33 cellular contexts compared by ENCODE assay signal in the genomic region with DNA sequence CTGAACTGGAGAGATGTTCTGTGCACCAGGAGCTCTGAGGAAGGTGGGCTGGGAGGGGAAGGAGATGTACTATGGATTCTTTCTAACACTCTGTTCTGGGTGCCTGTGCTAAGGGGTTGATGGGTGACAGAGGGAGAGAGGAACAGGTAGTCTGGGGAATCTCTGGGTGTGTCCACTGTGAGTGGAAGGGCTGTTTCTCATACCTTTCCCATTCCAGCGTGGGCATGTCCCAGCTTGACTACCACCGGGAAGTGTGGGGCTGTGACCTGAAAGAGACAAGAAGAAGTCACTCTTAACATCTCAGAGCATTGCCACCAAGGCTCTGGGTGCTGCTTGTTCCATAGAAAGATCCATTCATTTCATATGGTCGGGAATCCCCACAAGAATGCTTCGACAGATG.
"Had no signal": no experiment of that assay in that cellular context is flagged by ENCODE, and none has a peak within 500 bp of the region (broad histone marks: within the 10 kb centered on the region; RNA-seq: fewer than 3 reads in every experiment).

No MANE protein-coding gene starts in this region.

- H3K4me1 Mint-ChIP-seq: activated naive CD4-positive, alpha-beta T cell treated with anti-CD3 and anti-CD28 coated beads, Interleukin-2, amount 50 U/mL, for 24 hours had no signal

- H3K4me3 ChIP-seq: ascending aorta had no signal

- H3K27ac Mint-ChIP-seq: activated CD8-positive, alpha-beta T cell treated with anti-CD3 and anti-CD28 coated beads, Interleukin-2, amount 10 ng/mL, durations not matched to agents 7 days and 5 days; activated naive CD4-positive, alpha-beta T cell treated with anti-CD3 and anti-CD28 coated beads, Interleukin-2, amount 50 U/mL, for 24 hours; activated naive CD8-positive, alpha-beta T cell treated with anti-CD3 and anti-CD28 coated beads, Interleukin-2, amount 10 ng/mL, durations not matched to agents 7 days and 5 days; activated T-cell treated with anti-CD3 and anti-CD28 coated beads, Interleukin-2, amount 50 U/mL, for 24 hours; activated T-helper 2 cell treated with anti-CD3 and anti-CD28 coated beads, Interferon-gamma antibody, Interleukin-2, Interleukin-4, amounts not matched to agents 10 μg/mL and 5 μg/mL and 100 μg/mL, durations not matched to agents 14 hours and 24 hours and 36 hours had no signal

- H3K9me3 Mint-ChIP-seq: activated naive CD4-positive, alpha-beta T cell treated with anti-CD3 and anti-CD28 coated beads, Interleukin-2, amount 50 U/mL, for 24 hours; activated T-cell treated with anti-CD3 and anti-CD28 coated beads, Interleukin-2, amount 50 U/mL, for 24 hours had no signal

- H3K27ac ChIP-seq: ascending aorta, VCaP had no signal

- H3K36me3 Mint-ChIP-seq: activated naive CD4-positive, alpha-beta T cell treated with anti-CD3 and anti-CD28 coated beads, Interleukin-2, amount 50 U/mL, for 24 hours; activated naive CD8-positive, alpha-beta T cell treated with anti-CD3 and anti-CD28 coated beads, Interleukin-2, amount 10 ng/mL, durations not matched to agents 7 days and 5 days had no signal

- H3K4me3 Mint-ChIP-seq: activated CD8-positive, alpha-beta T cell treated with anti-CD3 and anti-CD28 coated beads, Interleukin-2, amount 10 ng/mL, durations not matched to agents 7 days and 5 days; activated naive CD4-positive, alpha-beta T cell treated with anti-CD3 and anti-CD28 coated beads, Interleukin-2, amount 50 U/mL, for 24 hours; activated naive CD8-positive, alpha-beta T cell treated with anti-CD3 and anti-CD28 coated beads, Interleukin-2, amount 10 ng/mL, durations not matched to agents 7 days and 5 days; activated T-cell treated with anti-CD3 and anti-CD28 coated beads, Interleukin-2, amount 50 U/mL, for 24 hours had no signal

- H3K4me1 ChIP-seq: ascending aorta had no signal

- H3K27me3 ChIP-seq: ascending aorta had no signal

- H3K36me3 ChIP-seq: ascending aorta had no signal

- DNase-seq: activated CD4-positive, alpha-beta T cell treated with anti-CD3 and anti-CD28 coated beads for 1 hour; activated CD4-positive, alpha-beta T cell treated with anti-CD3 and anti-CD28 coated beads for 48 hours; activated CD4-positive, alpha-beta T cell treated with anti-CD3 and anti-CD28 coated beads, Interleukin-2, amount 50 U/mL, for 4 hours; activated CD4-positive, CD25-positive, alpha-beta regulatory T cell; activated CD8-positive, alpha-beta T cell treated with anti-CD3 and anti-CD28 coated beads, Interleukin-2, amount 10 ng/mL, durations not matched to agents 7 days and 5 days; activated gamma-delta T cell; activated naive CD4-positive, alpha-beta T cell treated with Interleukin-2 at 50 U/mL for 16 hours; activated naive CD8-positive, alpha-beta T cell treated with anti-CD3 and anti-CD28 coated beads, Interleukin-2, amount 10 ng/mL, durations not matched to agents 7 days and 5 days; activated T-cell treated with anti-CD3 and anti-CD28 coated beads, Interleukin-2, amount 50 U/mL, for 24 hours; amygdala; caudate nucleus; Kasumi-1; KG1; MM.1S; MV-4-11; NCI-H1092; NCI-H1436 treated with DMSO at 0.1 percent for 48 hours; NCI-H1694 treated with DMSO at 0.1 percent for 48 hours; NCI-H2029; NCI-H345; NCI-H524 treated with DMSO at 0.1 percent for 48 hours; SIG-M5; SW 1271; T-helper 1 cell; T-helper 2 cell; T-helper 9 cell had no signal

- ATAC-seq: activated CD8-positive, alpha-beta T cell treated with anti-CD3 and anti-CD28 coated beads, Interleukin-2, amount 10 ng/mL, durations not matched to agents 7 days and 5 days; Panc1; Right ventricle myocardium inferior; SK-N-SH treated with all-trans-retinoic acid at 6 μM for 48 hours had no signal

- H3K9me3 ChIP-seq: ascending aorta had no signal
